ENCODE assay signal across 8 cellular contexts in genomic region chr9:93116049-93116961, GRCh38.
A peak's percentile ranks its signal among the peaks of the same experiment; 100 is the strongest.
DNase-seq lines count a peak whose midpoint lies in the region; ATAC-seq lines count a peak whose summit lies in the region.

No MANE protein-coding gene starts in this region.

- H3K4me3 ChIP-seq in adipocyte (ENCODE audit: low read length), result no peak overlapping the region

- H3K27me3 ChIP-seq in adipocyte (replicated peaks; ENCODE audit: control insufficient read depth, insufficient read depth, low read length), result no peaks in the 10 kb centered on the region

- DNase-seq in HK-2 (ENCODE audit: unreplicated experiment), result peak; percentile 57
- DNase-seq in adipocyte (ENCODE audit: low read depth), result peak; percentile 39
- peak; percentile 91 for DNase-seq in iris pigment epithelial cell (ENCODE audit: low read depth)
- DNase-seq in stromal cell of bone marrow (ENCODE audit: low read depth), result peak; percentile 74
- no peak for DNase-seq in amniotic stem cell (lab: John Stamatoyannopoulos, UW)
- DNase-seq in NCI-H1092 (lab: John Stamatoyannopoulos, UW), result no peak
- no peak for DNase-seq in NCI-H128 (lab: John Stamatoyannopoulos, UW; ENCODE audit: unreplicated experiment)

- peaks cover 14% of the 10 kb centered on the region for H3K36me3 ChIP-seq in adipocyte (ENCODE audit: control insufficient read depth, insufficient read depth, low read length, severe bottlenecking)

- H3K4me1 ChIP-seq in adipocyte (ENCODE audit: control insufficient read depth, insufficient read depth, low read length), result peaks cover 20% of the 10 kb centered on the region

- no peaks in the 10 kb centered on the region for H3K9me3 ChIP-seq in adipocyte (ENCODE audit: control insufficient read depth, low read length)

- ATAC-seq in GM18502 (IDR thresholded peaks at IDR 0.05; ENCODE audit: poor library complexity, unreplicated experiment), result no peak

- H3K9ac ChIP-seq in adipocyte (ENCODE audit: low read length), result peak overlapping the region; percentile 61

Comparison
In these comparisons a context has a peak if more than half of its experiments do, and no peak if none do; other contexts are left out.
1. DNase-seq: peak in HK-2 (single experiment), adipocyte (single experiment), iris pigment epithelial cell (single experiment) and stromal cell of bone marrow (single experiment); none in amniotic stem cell (single experiment), NCI-H1092 (single experiment) and NCI-H128 (single experiment).